8 cellular contexts compared by ENCODE assay signal in genomic region chr17:28841901-28842281, GRCh38. TPM values are rescaled to one million over a fixed set of nuclear protein-coding genes. Genes with fewer than 3 reads are reported as not detected.
A peak's percentile ranks its signal among the peaks of the same experiment; 100 is the strongest.
DNase-seq lines count a peak whose midpoint lies in the region; TF ChIP-seq lines count a peak whose summit lies in the region.

No MANE protein-coding gene starts in this region.

- under 1% methylated on average over 6 of the region's 6 CpGs for WGBS in suprapubic skin

- H3K9me3 Mint-ChIP-seq in HFFc6: no peaks in the 10 kb centered on the region
- no peaks in the 10 kb centered on the region for H3K9me3 Mint-ChIP-seq in activated T-helper 2 cell treated with anti-CD3 and anti-CD28 coated beads, Interferon-gamma antibody, Interleukin-2, Interleukin-4, amounts not matched to agents 10 μg/mL and 5 μg/mL and 100 μg/mL, durations not matched to agents 14 hours and 24 hours and 36 hours

- DNase-seq in A673 (ENCODE audit: low spot score) (no peak), HFFc6 (no peak), inferior parietal cortex (ENCODE audit: extremely low spot score) (peak; percentile 29), suprapubic skin (ENCODE audit: low spot score in 2 of 2) (no peak), anterior cingulate cortex (lab: John Stamatoyannopoulos, UW) (no peak), COLO668 (lab: John Stamatoyannopoulos, UW; ENCODE audit: unreplicated experiment) (no peak)
- no peak for DNase-seq in activated T-helper 2 cell treated with anti-CD3 and anti-CD28 coated beads, Interferon-gamma antibody, Interleukin-2, Interleukin-4, amounts not matched to agents 10 μg/mL and 5 μg/mL and 100 μg/mL, durations not matched to agents 14 hours and 24 hours and 36 hours (ENCODE audit: low spot score)
- DNase-seq in stimulated activated CD8-positive, alpha-beta memory T cell treated with anti-CD3 and anti-CD28 coated beads, Interleukin-4, amount 100 ng/mL, for 48 hours: no peak

- POLR2A ChIA-PET in A673 (lab: Charles Lee; ENCODE audit: low non-redundant PET): no interaction called here

- H3K9me3 ChIP-seq in A673 (ENCODE audit: low read depth, low read length, poor library complexity, severe bottlenecking): no peaks in the 10 kb centered on the region
- no peaks in the 10 kb centered on the region for H3K9me3 ChIP-seq in suprapubic skin

- peak overlapping the region; percentile 97 for H3K4me3 Mint-ChIP-seq in HFFc6
- peak overlapping the region; percentile 98 for H3K4me3 Mint-ChIP-seq in activated T-helper 2 cell treated with anti-CD3 and anti-CD28 coated beads, Interferon-gamma antibody, Interleukin-2, Interleukin-4, amounts not matched to agents 10 μg/mL and 5 μg/mL and 100 μg/mL, durations not matched to agents 14 hours and 24 hours and 36 hours (ENCODE audit: low read depth)

- no peaks in the 10 kb centered on the region for H3K27me3 Mint-ChIP-seq in HFFc6 (ENCODE audit: insufficient read depth)
- H3K27me3 Mint-ChIP-seq in activated T-helper 2 cell treated with anti-CD3 and anti-CD28 coated beads, Interferon-gamma antibody, Interleukin-2, Interleukin-4, amounts not matched to agents 10 μg/mL and 5 μg/mL and 100 μg/mL, durations not matched to agents 14 hours and 24 hours and 36 hours (ENCODE audit: low read depth): no peaks in the 10 kb centered on the region

- CTCF ChIA-PET in A673 (lab: Charles Lee): interaction anchor here (0.5 to 2.2 kb wide), 2 partner anchors 78 to 301 kb away, joined by 3 to 7 read pairs; no protein-coding TSS in a partner anchor

- H3K27me3 ChIP-seq in A673 (replicated peaks; ENCODE audit: insufficient read depth, low read depth, low read length, poor library complexity) (no peaks in the 10 kb centered on the region), suprapubic skin (no peaks in the 10 kb centered on the region)

- TF ChIP-seq CTCF in A673 (conservative IDR thresholded peaks at IDR 0.05; ENCODE audit: low read depth, low read length): no peak
- no peak for TF ChIP-seq CTCF in HFFc6 (IDR thresholded peaks at IDR 0.05)
- TF ChIP-seq CTCF in suprapubic skin (IDR thresholded peaks at IDR 0.05): no peak

- H3K36me3 Mint-ChIP-seq in HFFc6 (ENCODE audit: low read depth): no peaks in the 10 kb centered on the region
- peaks cover 10% of the 10 kb centered on the region for H3K36me3 Mint-ChIP-seq in activated T-helper 2 cell treated with anti-CD3 and anti-CD28 coated beads, Interferon-gamma antibody, Interleukin-2, Interleukin-4, amounts not matched to agents 10 μg/mL and 5 μg/mL and 100 μg/mL, durations not matched to agents 14 hours and 24 hours and 36 hours (ENCODE audit: low read depth)

- H3K4me1 ChIP-seq in A673 (ENCODE audit: insufficient read depth, low read length, poor library complexity, severe bottlenecking) (peaks cover 11% of the 10 kb centered on the region), suprapubic skin (peaks cover 25% of the 10 kb centered on the region)

- intact Hi-C loops in A673 (cut with micrococcal nuclease; ENCODE audit: unreplicated experiment): loop anchor here (5.0 kb wide), 1 partner anchor 80 kb away; no protein-coding TSS in a partner anchor
- intact Hi-C loops in activated T-helper 2 cell treated with anti-CD3 and anti-CD28 coated beads, Interferon-gamma antibody, Interleukin-2, Interleukin-4, amounts not matched to agents 10 μg/mL and 5 μg/mL and 100 μg/mL, durations not matched to agents 14 hours and 24 hours and 36 hours (cut with micrococcal nuclease): loop anchor here (2.0 to 5.0 kb wide), 4 partner anchors 29 to 115 kb away; partner anchors contain the start of genes NEK8, PHF12 and TLCD1

- peak overlapping the region; percentile 87 for H3K4me3 ChIP-seq in A673 (ENCODE audit: low read depth, low read length, poor library complexity, severe bottlenecking)
- H3K4me3 ChIP-seq in suprapubic skin: peak overlapping the region; percentile 78

- H3K4me1 Mint-ChIP-seq in HFFc6 (ENCODE audit: low read depth): peaks cover 18% of the 10 kb centered on the region
- peaks cover 19% of the 10 kb centered on the region for H3K4me1 Mint-ChIP-seq in activated T-helper 2 cell treated with anti-CD3 and anti-CD28 coated beads, Interferon-gamma antibody, Interleukin-2, Interleukin-4, amounts not matched to agents 10 μg/mL and 5 μg/mL and 100 μg/mL, durations not matched to agents 14 hours and 24 hours and 36 hours (ENCODE audit: low read depth)

- peak overlapping the region; percentile 91 for H3K27ac Mint-ChIP-seq in HFFc6
- H3K27ac Mint-ChIP-seq in activated T-helper 2 cell treated with anti-CD3 and anti-CD28 coated beads, Interferon-gamma antibody, Interleukin-2, Interleukin-4, amounts not matched to agents 10 μg/mL and 5 μg/mL and 100 μg/mL, durations not matched to agents 14 hours and 24 hours and 36 hours: peak overlapping the region; percentile 96

- BruUV-seq in A673 (replicated peaks; lab: Mats Ljungman, UMichigan): TSS peak; percentile 63

- peak overlapping the region; percentile 74 for H3K27ac ChIP-seq in A673 (ENCODE audit: low read depth, low read length, poor library complexity, severe bottlenecking)
- peak overlapping the region; percentile 83 for H3K27ac ChIP-seq in suprapubic skin

- TF ChIP-seq EP300 in suprapubic skin (IDR thresholded peaks at IDR 0.05): no peak

- no peak for TF ChIP-seq POLR2A in suprapubic skin (IDR thresholded peaks at IDR 0.05)

- H3K36me3 ChIP-seq in A673 (ENCODE audit: insufficient read depth, low read length, poor library complexity, severe bottlenecking): no peaks in the 10 kb centered on the region
- H3K36me3 ChIP-seq in suprapubic skin: no peaks in the 10 kb centered on the region

RNA-seq across cellular contexts. Expression of gene FAM222B, which starts 0.7 kb away (rescaled TPM):
- 27.3 and 31.8 TPM in 2 replicates for total RNA-seq in A673 (2021)
- total RNA-seq in HFFc6 (2021; fragmentation: NEBNext Ultra II Directional; extraction: Animal tissue kit (Norgen Biotek cat#: 25700)): 10 to 100 TPM; 14.5 to 17.2 (median 16.6) TPM
- total RNA-seq in activated T-helper 2 cell treated with anti-CD3 and anti-CD28 coated beads, Interferon-gamma antibody, Interleukin-2, Interleukin-4, amounts not matched to agents 10 μg/mL and 5 μg/mL and 100 μg/mL, durations not matched to agents 14 hours and 24 hours and 36 hours: 19.6 and 23.0 TPM in 2 replicates
- 10 to 100 TPM; 12.1 to 20.7 (median 17.8) TPM for total RNA-seq in suprapubic skin

RNA-seq across cellular contexts. Expression of gene ERAL1, which starts 12.9 kb away (rescaled TPM):
- 80.5 and 85.2 TPM in 2 replicates for total RNA-seq in A673 (2021)
- 10 to 100 TPM; 43.3 to 55.1 (median 46.1) TPM for total RNA-seq in HFFc6 (2021; fragmentation: NEBNext Ultra II Directional; extraction: Animal tissue kit (Norgen Biotek cat#: 25700))
- total RNA-seq in activated T-helper 2 cell treated with anti-CD3 and anti-CD28 coated beads, Interferon-gamma antibody, Interleukin-2, Interleukin-4, amounts not matched to agents 10 μg/mL and 5 μg/mL and 100 μg/mL, durations not matched to agents 14 hours and 24 hours and 36 hours: 54.5 and 60.4 TPM in 2 replicates
- 10 to 100 TPM; 42.2 to 61.4 (median 45.0) TPM for total RNA-seq in suprapubic skin

RNA-seq across cellular contexts. Expression of gene FLOT2, which starts 55.6 kb away (rescaled TPM):
- total RNA-seq in A673 (2021) (79.1 and 112 TPM in 2 replicates), suprapubic skin (10 to 100 TPM; 41.7 to 57.5 (median 52.3) TPM)
- total RNA-seq in HFFc6 (2021; fragmentation: NEBNext Ultra II Directional; extraction: Animal tissue kit (Norgen Biotek cat#: 25700)): 10 to 100 TPM; 46.7 to 85.7 (median 77.9) TPM
- total RNA-seq in activated T-helper 2 cell treated with anti-CD3 and anti-CD28 coated beads, Interferon-gamma antibody, Interleukin-2, Interleukin-4, amounts not matched to agents 10 μg/mL and 5 μg/mL and 100 μg/mL, durations not matched to agents 14 hours and 24 hours and 36 hours: 136 and 143 TPM in 2 replicates
